In genomic region chr6:167146977-167147376, GRCh38 we compare ENCODE assay signal across 22 cellular contexts. TPM values are rescaled to one million over a fixed set of nuclear protein-coding genes. Genes with fewer than 3 reads are reported as not detected.
DNase-seq lines count a peak whose midpoint lies in the region; ATAC-seq and TF ChIP-seq lines count a peak whose summit lies in the region.
"Had no signal": no experiment of that assay in that cellular context is flagged by ENCODE, and none has a peak within 500 bp of the region (broad histone marks: within the 10 kb centered on the region; RNA-seq: fewer than 3 reads in every experiment).

No MANE protein-coding gene starts in this region.

- DNase-seq in NCI-H2107 treated with DMSO at 0.1 percent for 48 hours (lab: John Stamatoyannopoulos, UW; ENCODE audit: unreplicated experiment) (peak; percentile 1), NCI-H2107 (lab: John Stamatoyannopoulos, UW) (no peak), WTC11 (ENCODE audit: low spot score) (peak; percentile 62), left kidney (ENCODE audit: low read depth, low spot score) (peak; percentile 72), HuH-7 (ENCODE audit: low spot score) (no peak)
- no peak for DNase-seq in activated CD8-positive, alpha-beta memory T cell treated with anti-CD3 and anti-CD28 coated beads, Interleukin-2, amount 50 U/mL, for 48 hours
- DNase-seq: activated B cell treated with CpG ODN at 0.5 μM for 24 hours; activated naive CD8-positive, alpha-beta T cell treated with anti-CD3 and anti-CD28 coated beads, Interleukin-2, amount 50 U/mL, for 24 hours; C1 segment of cervical spinal cord; dermis blood vessel endothelial cell; gastrocnemius medialis; lower lobe of right lung; NCI-H1694 treated with DMSO at 0.1 percent for 48 hours; NCI-H510A treated with DMSO at 0.1 percent for 48 hours had no signal

- CTCF ChIA-PET in WTC11 (lab: Charles Lee) = interaction anchor here (0.6 to 2.0 kb wide), 3 partner anchors 14 to 101 kb away, joined by 3 to 12 read pairs (median 4); no protein-coding TSS in a partner anchor

- H3K27me3 Mint-ChIP-seq in WTC11 (ENCODE audit: low read depth) = peaks cover 50% of the 10 kb centered on the region
- no peaks in the 10 kb centered on the region for H3K27me3 Mint-ChIP-seq in stimulated activated memory B cell treated with anti-CD40 and anti-IgM and Interleukin-4, amounts not matched to agents 10 μg/mL and 1 μg/mL and 100 μg/mL, for 72 hours
- H3K27me3 Mint-ChIP-seq: activated B cell treated with CpG ODN at 0.5 μM for 24 hours had no signal

- no peak for TF ChIP-seq CTCF in WTC11 (IDR thresholded peaks at IDR 0.05)

- peak overlapping the region; percentile 55 for H3K4me3 Mint-ChIP-seq in WTC11
- H3K4me3 Mint-ChIP-seq in stimulated activated memory B cell treated with anti-CD40 and anti-IgM and Interleukin-4, amounts not matched to agents 10 μg/mL and 1 μg/mL and 100 μg/mL, for 72 hours = no peak overlapping the region
- H3K4me3 Mint-ChIP-seq: activated naive CD8-positive, alpha-beta T cell treated with anti-CD3 and anti-CD28 coated beads, Interleukin-2, amount 50 U/mL, for 24 hours had no signal

- H3K9me3 Mint-ChIP-seq in WTC11 = peaks cover 22% of the 10 kb centered on the region
- no peaks in the 10 kb centered on the region for H3K9me3 Mint-ChIP-seq in stimulated activated memory B cell treated with anti-CD40 and anti-IgM and Interleukin-4, amounts not matched to agents 10 μg/mL and 1 μg/mL and 100 μg/mL, for 72 hours
- H3K9me3 Mint-ChIP-seq: activated B cell treated with CpG ODN at 0.5 μM for 24 hours; activated naive CD8-positive, alpha-beta T cell treated with anti-CD3 and anti-CD28 coated beads, Interleukin-2, amount 50 U/mL, for 24 hours had no signal

- peaks cover 55% of the 10 kb centered on the region for H3K4me1 Mint-ChIP-seq in WTC11
- H3K4me1 Mint-ChIP-seq in stimulated activated memory B cell treated with anti-CD40 and anti-IgM and Interleukin-4, amounts not matched to agents 10 μg/mL and 1 μg/mL and 100 μg/mL, for 72 hours = peaks cover 35% of the 10 kb centered on the region

- ATAC-seq in WTC11 = peak; percentile 59
- ATAC-seq in stimulated activated memory B cell treated with anti-CD40 and anti-IgM and Interleukin-4, amounts not matched to agents 10 μg/mL and 1 μg/mL and 100 μg/mL, for 72 hours = no peak
- no peak for ATAC-seq in HG03378 (IDR thresholded peaks at IDR 0.05; ENCODE audit: unreplicated experiment)
- ATAC-seq: activated naive CD8-positive, alpha-beta T cell treated with anti-CD3 and anti-CD28 coated beads, Interleukin-2, amount 50 U/mL, for 24 hours; gastrocnemius medialis had no signal

- peaks cover 22% of the 10 kb centered on the region for H3K36me3 Mint-ChIP-seq in WTC11
- H3K36me3 Mint-ChIP-seq in stimulated activated memory B cell treated with anti-CD40 and anti-IgM and Interleukin-4, amounts not matched to agents 10 μg/mL and 1 μg/mL and 100 μg/mL, for 72 hours = no peaks in the 10 kb centered on the region

- H3K27ac Mint-ChIP-seq in WTC11 = peak overlapping the region; percentile 88
- peak overlapping the region; percentile 79 for H3K27ac Mint-ChIP-seq in stimulated activated memory B cell treated with anti-CD40 and anti-IgM and Interleukin-4, amounts not matched to agents 10 μg/mL and 1 μg/mL and 100 μg/mL, for 72 hours
- H3K27ac Mint-ChIP-seq: activated B cell treated with CpG ODN at 0.5 μM for 24 hours; activated naive CD8-positive, alpha-beta T cell treated with anti-CD3 and anti-CD28 coated beads, Interleukin-2, amount 50 U/mL, for 24 hours had no signal

- POLR2A ChIA-PET in WTC11 (lab: Charles Lee) = no interaction called here

TF ChIP-seq in WTC11, 78 proteins besides CTCF, POLR2A, EP300 and RAD21 (continues in another document):
- TF ChIP-seq FOXP4 (CRISPR knock-in tag; IDR thresholded peaks at IDR 0.05) (peak; percentile 39; the same call in 1 of the 2 replicates), USF2 (CRISPR knock-in tag; IDR thresholded peaks at IDR 0.05) (peak; percentile 40; the same call in 1 of the 2 replicates), AFF4 (CRISPR knock-in tag; IDR thresholded peaks at IDR 0.05; ENCODE audit: borderline replicate concordance) (0 out of 2 replicates have a peak, but pooled peaks have one; percentile 36), ZBTB21 (CRISPR knock-in tag; IDR thresholded peaks at IDR 0.05; ENCODE audit: borderline replicate concordance) (no peak), SMAD3 (CRISPR knock-in tag; IDR thresholded peaks at IDR 0.05; ENCODE audit: borderline replicate concordance) (peak; percentile 52; the same call in 1 of the 2 replicates), ERG (CRISPR knock-in tag; IDR thresholded peaks at IDR 0.05) (no peak), MYBL2 (CRISPR knock-in tag; IDR thresholded peaks at IDR 0.05) (no peak), ZNF232 (CRISPR knock-in tag; IDR thresholded peaks at IDR 0.05) (0 out of 2 replicates have a peak, but pooled peaks have one; percentile 27), CDX4 (CRISPR knock-in tag; IDR thresholded peaks at IDR 0.05; ENCODE audit: borderline replicate concordance) (no peak), GTF2I (CRISPR knock-in tag; conservative IDR thresholded peaks at IDR 0.05) (no peak), NR1H2 (CRISPR knock-in tag; IDR thresholded peaks at IDR 0.05) (no peak), IRF2 (CRISPR knock-in tag; IDR thresholded peaks at IDR 0.05; ENCODE audit: borderline replicate concordance, low read depth) (no peak)

RNA-seq across cellular contexts. Expression of gene GPR31, which starts 10.8 kb away (rescaled TPM):
- total RNA-seq in WTC11 (2021) = not detected in 3 replicates
- total RNA-seq: activated B cell treated with CpG ODN at 0.5 μM for 24 hours; activated CD8-positive, alpha-beta memory T cell treated with anti-CD3 and anti-CD28 coated beads for 36 hours; breast epithelium; dermis blood vessel endothelial cell; gastrocnemius medialis; lower lobe of right lung; myocyte; posterior vena cava; suprapubic skin; T-helper 1 cell treated with Interleukin-12 subunit alpha and Interleukin-12 subunit beta and Interleukin-4 antibody, amounts not matched to agents 30 ng/mL and 1 ng/mL, for 36 hours had no signal

RNA-seq across cellular contexts. Expression of gene CCR6, which starts 24.1 kb away (rescaled TPM):
- total RNA-seq in WTC11 (2021) = not detected in 3 replicates
- total RNA-seq: dermis blood vessel endothelial cell, gastrocnemius medialis, myocyte, posterior vena cava had no signal

Comparison
In these comparisons a context has a peak if more than half of its experiments do, and no peak if none do; other contexts are left out.
1. DNase-seq: peak in NCI-H2107 treated with DMSO at 0.1 percent for 48 hours (single experiment), WTC11 (single experiment) and left kidney (single experiment); none in NCI-H2107 (single experiment), activated CD8-positive, alpha-beta memory T cell treated with anti-CD3 and anti-CD28 coated beads, Interleukin-2, amount 50 U/mL, for 48 hours (single experiment) and HuH-7 (single experiment).